In genomic region chr17:36481829-36482228, GRCh38 we compare ENCODE assay signal across 26 cellular contexts. TPM values are rescaled to one million over a fixed set of nuclear protein-coding genes. Genes with fewer than 3 reads are reported as not detected.
DNase-seq lines count a peak whose midpoint lies in the region; ATAC-seq and TF ChIP-seq lines count a peak whose summit lies in the region.
"Had no signal": no experiment of that assay in that cellular context is flagged by ENCODE, and none has a peak within 500 bp of the region (broad histone marks: within the 10 kb centered on the region; RNA-seq: fewer than 3 reads in every experiment).

No MANE protein-coding gene starts in this region.

- no peak for ATAC-seq in CD4-positive, CD25-positive, alpha-beta regulatory T cell (ENCODE audit: low read depth in 2 of 2)
- ATAC-seq in central memory CD8-positive, alpha-beta T cell (replicated peaks; ENCODE audit: extremely low read depth, poor library complexity, severe bottlenecking): no peak
- no peak for ATAC-seq in naive thymus-derived CD8-positive, alpha-beta T cell
- ATAC-seq in HG02870 (IDR thresholded peaks at IDR 0.05; ENCODE audit: unreplicated experiment): no peak
- ATAC-seq: stimulated activated naive B cell treated with anti-CD40 and anti-IgM and Interleukin-4, amounts not matched to agents 10 μg/mL and 1 μg/mL and 100 μg/mL, for 72 hours had no signal

- H3K4me1 ChIP-seq in CD4-positive, CD25-positive, alpha-beta regulatory T cell (ENCODE audit: control insufficient read depth, insufficient read depth, low read length, poor library complexity, severe bottlenecking): peaks cover 20% of the 10 kb centered on the region
- H3K4me1 ChIP-seq in CD8-positive, alpha-beta memory T cell (ENCODE audit: insufficient read depth, low read length): peaks cover 13% of the 10 kb centered on the region

- no peaks in the 10 kb centered on the region for H3K36me3 ChIP-seq in CD4-positive, CD25-positive, alpha-beta regulatory T cell (ENCODE audit: control insufficient read depth, insufficient read depth, low read length)
- no peaks in the 10 kb centered on the region for H3K36me3 ChIP-seq in CD8-positive, alpha-beta memory T cell (ENCODE audit: insufficient read depth, low read length)
- H3K36me3 ChIP-seq: left lung, MG63, suprapubic skin, upper lobe of right lung had no signal

- H3K4me1 Mint-ChIP-seq in CD4-positive, CD25-positive, alpha-beta regulatory T cell: peaks cover 9 to 32% (median 10%) of the 10 kb centered on the region in 4 donors
- H3K4me1 Mint-ChIP-seq in CD8-positive, alpha-beta memory T cell: peaks cover 20 to 24% (median 23%) of the 10 kb centered on the region in 3 donors
- peaks cover 14% of the 10 kb centered on the region for H3K4me1 Mint-ChIP-seq in central memory CD8-positive, alpha-beta T cell
- peaks cover 11 to 30% (median 25%) of the 10 kb centered on the region in 4 donors for H3K4me1 Mint-ChIP-seq in naive thymus-derived CD8-positive, alpha-beta T cell
- H3K4me1 Mint-ChIP-seq in HFFc6 (ENCODE audit: low read depth): peaks cover 17% of the 10 kb centered on the region

- POLR2A ChIA-PET in CD8-positive, alpha-beta memory T cell (lab: Charles Lee): no interaction called here
- POLR2A ChIA-PET in naive thymus-derived CD8-positive, alpha-beta T cell (lab: Charles Lee): no interaction called here

- DNase-seq in CD4-positive, CD25-positive, alpha-beta regulatory T cell: no peak
- DNase-seq in CD8-positive, alpha-beta memory T cell: no peak
- no peak for DNase-seq in central memory CD8-positive, alpha-beta T cell (ENCODE audit: low spot score in 2 of 2)
- DNase-seq in naive thymus-derived CD8-positive, alpha-beta T cell: no peak
- DNase-seq in HFFc6: no peak
- no peak for DNase-seq in coronary artery (ENCODE audit: low spot score)
- no peak for DNase-seq in effector CD4-positive, alpha-beta T cell
- DNase-seq: activated CD4-positive, alpha-beta T cell treated with anti-CD3 and anti-CD28 coated beads, Interleukin-2, amount 50 U/mL, for 1 hour; activated naive CD4-positive, alpha-beta T cell; activated T-cell treated with anti-CD3 and anti-CD28 coated beads, Interleukin-2, amount 50 U/mL, for 24 hours; amniotic stem cell; effector CD8-positive, alpha-beta T cell; GOT3; islet precursor cell; KG1; left lung; MG63; NCI-H1105; NCI-H2029; NCI-H510A treated with DMSO at 0.1 percent for 48 hours; stimulated activated naive B cell treated with anti-CD40 and anti-IgM and Interleukin-4, amounts not matched to agents 10 μg/mL and 1 μg/mL and 100 μg/mL, for 72 hours; upper lobe of right lung had no signal

- H3K4me3 Mint-ChIP-seq in CD4-positive, CD25-positive, alpha-beta regulatory T cell: peak overlapping the region in 3 of 4 donors; percentile 22 to 89 (median 40)
- H3K4me3 Mint-ChIP-seq in CD8-positive, alpha-beta memory T cell: peak overlapping the region; percentile 17 to 78 (median 72)
- H3K4me3 Mint-ChIP-seq in central memory CD8-positive, alpha-beta T cell: peak overlapping the region; percentile 77
- H3K4me3 Mint-ChIP-seq in naive thymus-derived CD8-positive, alpha-beta T cell: peak overlapping the region; percentile 61 to 85 (median 80)
- H3K4me3 Mint-ChIP-seq in HFFc6: no peak overlapping the region
- H3K4me3 Mint-ChIP-seq: activated T-cell treated with anti-CD3 and anti-CD28 coated beads, Interleukin-2, amount 50 U/mL, for 24 hours had no signal

- H3K36me3 Mint-ChIP-seq in CD4-positive, CD25-positive, alpha-beta regulatory T cell: peaks cover 3% of the 10 kb centered on the region
- H3K36me3 Mint-ChIP-seq in CD8-positive, alpha-beta memory T cell: peaks cover 0 to 4% (median 0%) of the 10 kb centered on the region in 3 donors
- peaks cover 5% of the 10 kb centered on the region for H3K36me3 Mint-ChIP-seq in central memory CD8-positive, alpha-beta T cell (ENCODE audit: insufficient read depth)
- peaks cover 0 to 4% (median 2%) of the 10 kb centered on the region in 3 donors for H3K36me3 Mint-ChIP-seq in naive thymus-derived CD8-positive, alpha-beta T cell
- peaks cover 5% of the 10 kb centered on the region; the same call in 1 of the 2 replicates for H3K36me3 Mint-ChIP-seq in HFFc6 (ENCODE audit: low read depth)
- H3K36me3 Mint-ChIP-seq: WTC11 had no signal

- no peak for TF ChIP-seq CTCF in HFFc6 (IDR thresholded peaks at IDR 0.05)
- no peak for TF ChIP-seq CTCF in coronary artery (IDR thresholded peaks at IDR 0.05)

- CTCF ChIA-PET in CD8-positive, alpha-beta memory T cell (lab: Charles Lee): interaction anchor here (0.9 to 2.0 kb wide), 3 partner anchors 12 to 509 kb away, joined by 3 to 7 read pairs (median 4); partner anchors contain the start of gene CCL4L2

- H3K27me3 ChIP-seq in CD4-positive, CD25-positive, alpha-beta regulatory T cell (ENCODE audit: control insufficient read depth, insufficient read depth, low read length): peaks cover 11% of the 10 kb centered on the region
- H3K27me3 ChIP-seq in CD8-positive, alpha-beta memory T cell (ENCODE audit: insufficient read depth, low read length, poor library complexity, severe bottlenecking): peaks cover 7% of the 10 kb centered on the region

- H3K9me3 Mint-ChIP-seq in CD4-positive, CD25-positive, alpha-beta regulatory T cell: peaks cover 0 to 3% (median 0%) of the 10 kb centered on the region in 7 donors
- H3K9me3 Mint-ChIP-seq in CD8-positive, alpha-beta memory T cell: no peaks in the 10 kb centered on the region
- H3K9me3 Mint-ChIP-seq in central memory CD8-positive, alpha-beta T cell: no peaks in the 10 kb centered on the region
- no peaks in the 10 kb centered on the region for H3K9me3 Mint-ChIP-seq in naive thymus-derived CD8-positive, alpha-beta T cell
- H3K9me3 Mint-ChIP-seq in HFFc6: no peaks in the 10 kb centered on the region
- H3K9me3 Mint-ChIP-seq: activated T-cell treated with anti-CD3 and anti-CD28 coated beads, Interleukin-2, amount 50 U/mL, for 24 hours; stimulated activated naive B cell treated with anti-CD40 and anti-IgM and Interleukin-4, amounts not matched to agents 10 μg/mL and 1 μg/mL and 100 μg/mL, for 72 hours; WTC11 had no signal

- peaks cover 44% of the 10 kb centered on the region for H3K27me3 Mint-ChIP-seq in CD4-positive, CD25-positive, alpha-beta regulatory T cell
- peaks cover 13 to 32% of the 10 kb centered on the region in 2 donors for H3K27me3 Mint-ChIP-seq in CD8-positive, alpha-beta memory T cell
- H3K27me3 Mint-ChIP-seq in central memory CD8-positive, alpha-beta T cell: peaks cover 49% of the 10 kb centered on the region
- H3K27me3 Mint-ChIP-seq in naive thymus-derived CD8-positive, alpha-beta T cell: peaks cover 5 to 31% (median 13%) of the 10 kb centered on the region in 5 donors
- H3K27me3 Mint-ChIP-seq in HFFc6 (ENCODE audit: insufficient read depth): peaks cover 9% of the 10 kb centered on the region

- H3K27ac ChIP-seq in CD4-positive, CD25-positive, alpha-beta regulatory T cell (ENCODE audit: insufficient read depth, low read length, poor library complexity, severe bottlenecking): no peak overlapping the region
- no peak overlapping the region for H3K27ac ChIP-seq in CD8-positive, alpha-beta memory T cell (ENCODE audit: low read depth, low read length)
- H3K27ac ChIP-seq in coronary artery: no peak overlapping the region
- H3K27ac ChIP-seq: HL-60, left lung, suprapubic skin, upper lobe of right lung had no signal

- no peak overlapping the region for H3K4me3 ChIP-seq in CD4-positive, CD25-positive, alpha-beta regulatory T cell (ENCODE audit: low read depth, low read length)
- H3K4me3 ChIP-seq in CD8-positive, alpha-beta memory T cell (ENCODE audit: low read length): no peak overlapping the region
- no peak overlapping the region for H3K4me3 ChIP-seq in coronary artery
- H3K4me3 ChIP-seq: MG63 had no signal

- H3K9me3 ChIP-seq in CD4-positive, CD25-positive, alpha-beta regulatory T cell (ENCODE audit: control insufficient read depth in 2 of 2, low read length in 2 of 2): no peaks in the 10 kb centered on the region
- no peaks in the 10 kb centered on the region for H3K9me3 ChIP-seq in CD8-positive, alpha-beta memory T cell (ENCODE audit: low read length)
- H3K9me3 ChIP-seq: left lung, MG63, suprapubic skin, upper lobe of right lung had no signal

- H3K27ac Mint-ChIP-seq in CD4-positive, CD25-positive, alpha-beta regulatory T cell: no peak overlapping the region
- no peak overlapping the region for H3K27ac Mint-ChIP-seq in CD8-positive, alpha-beta memory T cell
- no peak overlapping the region for H3K27ac Mint-ChIP-seq in central memory CD8-positive, alpha-beta T cell (ENCODE audit: low read depth)
- peak overlapping the region in 1 of 10 donors; percentile 59 for H3K27ac Mint-ChIP-seq in naive thymus-derived CD8-positive, alpha-beta T cell
- H3K27ac Mint-ChIP-seq in HFFc6: no peak overlapping the region
- H3K27ac Mint-ChIP-seq: activated T-cell treated with anti-CD3 and anti-CD28 coated beads, Interleukin-2, amount 50 U/mL, for 24 hours; WTC11 had no signal

RNA-seq across cellular contexts. Expression of gene ZNHIT3, which starts 4.7 kb away (rescaled TPM):
- total RNA-seq in CD4-positive, CD25-positive, alpha-beta regulatory T cell: 51.5 TPM
- polyA plus RNA-seq in CD4-positive, CD25-positive, alpha-beta regulatory T cell: 100 to 1,000 TPM; 110 to 137 (median 114) TPM
- 10 to 100 TPM; 57.6 to 60.8 TPM for total RNA-seq in CD8-positive, alpha-beta memory T cell
- 89.4 TPM for polyA plus RNA-seq in CD8-positive, alpha-beta memory T cell
- 10 to 100 TPM; 70.0 to 71.6 TPM for total RNA-seq in naive thymus-derived CD8-positive, alpha-beta T cell
- polyA plus RNA-seq in naive thymus-derived CD8-positive, alpha-beta T cell: 10 to 100 TPM; 89.1 to 98.8 (median 91.2) TPM
- 10 to 100 TPM; 26.7 to 32.2 (median 29.6) TPM for total RNA-seq in HFFc6 (2021; fragmentation: NEBNext Ultra II Directional; extraction: Animal tissue kit (Norgen Biotek cat#: 25700))

RNA-seq across cellular contexts. Expression of gene MYO19, which starts 52.8 kb away (rescaled TPM):
- total RNA-seq in CD4-positive, CD25-positive, alpha-beta regulatory T cell: 86.1 TPM
- 1 to 10 TPM; 4.8 to 8.1 (median 5.9) TPM for polyA plus RNA-seq in CD4-positive, CD25-positive, alpha-beta regulatory T cell
- 100 to 1,000 TPM; 133 to 138 TPM for total RNA-seq in CD8-positive, alpha-beta memory T cell
- 5.0 TPM for polyA plus RNA-seq in CD8-positive, alpha-beta memory T cell
- total RNA-seq in naive thymus-derived CD8-positive, alpha-beta T cell: 10 to 100 TPM; 73.1 to 74.2 TPM
- polyA plus RNA-seq in naive thymus-derived CD8-positive, alpha-beta T cell: 1 to 10 TPM; 2.3 to 4.6 (median 4.6) TPM
- 10 to 100 TPM; 32.4 to 45.9 (median 38.4) TPM for total RNA-seq in HFFc6 (2021; fragmentation: NEBNext Ultra II Directional; extraction: Animal tissue kit (Norgen Biotek cat#: 25700))

RNA-seq across cellular contexts. Expression of gene PIGW, which starts 53.0 kb away (rescaled TPM):
- 6.2 TPM for total RNA-seq in CD4-positive, CD25-positive, alpha-beta regulatory T cell
- 10 to 100 TPM in 1 of 4 donors, 1 to 10 TPM in 3; 4.6 to 10.6 (median 7.3) TPM for polyA plus RNA-seq in CD4-positive, CD25-positive, alpha-beta regulatory T cell
- total RNA-seq in CD8-positive, alpha-beta memory T cell: 10 to 100 TPM; 42.2 to 43.0 TPM
- polyA plus RNA-seq in CD8-positive, alpha-beta memory T cell: 11.4 TPM
- total RNA-seq in naive thymus-derived CD8-positive, alpha-beta T cell: 10 to 100 TPM in 1 of 2 experiments, 1 to 10 TPM in 1; 9.5 to 11.4 TPM
- 10 to 100 TPM; 10.2 to 14.9 (median 11.2) TPM for polyA plus RNA-seq in naive thymus-derived CD8-positive, alpha-beta T cell
- total RNA-seq in HFFc6 (2021; fragmentation: NEBNext Ultra II Directional; extraction: Animal tissue kit (Norgen Biotek cat#: 25700)): 10 to 100 TPM; 12.0 to 15.1 (median 12.5) TPM
